10 cellular contexts compared by ENCODE assay signal in the genomic region with DNA sequence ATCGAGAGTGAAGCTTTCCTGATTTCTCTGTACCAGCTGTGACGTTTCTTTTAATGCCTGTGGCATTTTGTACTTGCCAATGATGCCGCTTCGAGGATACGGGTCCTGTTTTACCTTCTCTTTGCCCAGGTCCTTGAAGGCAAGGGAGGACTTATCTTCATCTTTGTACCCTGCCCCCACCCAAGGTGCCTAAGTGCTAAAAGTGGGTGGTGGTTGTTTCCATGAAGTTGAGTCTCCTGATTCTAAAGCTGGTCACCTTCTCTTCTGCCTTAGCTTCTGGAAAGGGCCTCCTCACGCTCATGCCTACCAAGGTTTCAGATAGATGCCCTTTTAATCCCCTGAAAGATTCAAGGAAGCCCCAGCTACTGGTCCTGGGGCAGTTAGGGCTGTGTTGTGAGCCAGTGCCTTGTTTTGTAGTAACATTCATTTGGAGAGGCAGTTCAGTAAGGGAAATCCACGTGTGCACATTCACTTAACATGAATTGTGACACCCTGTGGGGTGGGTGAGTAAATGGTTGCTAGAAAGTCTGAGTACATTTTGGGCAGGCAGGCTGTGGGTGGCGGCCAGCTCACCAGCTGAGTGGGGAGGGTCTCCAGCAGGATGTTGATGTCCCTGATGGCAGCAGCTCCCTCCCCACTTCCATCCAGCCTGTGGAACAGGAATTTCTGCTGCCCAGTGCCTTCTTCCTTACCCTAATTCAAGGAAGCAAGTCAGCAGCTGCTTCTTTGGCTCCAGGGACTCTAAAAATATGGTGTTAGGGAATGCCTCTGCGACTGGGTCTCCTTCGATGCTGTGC. TPM values are rescaled to one million over a fixed set of nuclear protein-coding genes. Genes with fewer than 3 reads are reported as not detected.
DNase-seq lines count a peak whose midpoint lies in the region; ATAC-seq and TF ChIP-seq lines count a peak whose summit lies in the region.
"Had no signal": no experiment of that assay in that cellular context is flagged by ENCODE, and none has a peak within 500 bp of the region (broad histone marks: within the 10 kb centered on the region; RNA-seq: fewer than 3 reads in every experiment).

No MANE protein-coding gene starts in this region.

- no peak for TF ChIP-seq EP300 in gastroesophageal sphincter (IDR thresholded peaks at IDR 0.05)

- H3K4me3 ChIP-seq in GM23248, result no peak overlapping the region
- H3K4me3 ChIP-seq in gastroesophageal sphincter, result peak overlapping the region in 1 of 2 donors; percentile 1
- no peak overlapping the region for H3K4me3 ChIP-seq in brain microvascular endothelial cell (ENCODE audit: low read depth, low read length)

- H3K4me3 Mint-ChIP-seq in stimulated activated effector memory CD8-positive, alpha-beta T cell treated with anti-CD3 and anti-CD28 coated beads, Interleukin-12 subunit alpha, Interleukin-12 subunit beta, amount 100 ng/mL, for 72 hours, result peak overlapping the region; percentile 76

- no peaks in the 10 kb centered on the region; the same call in 1 of the 2 replicates for H4K20me1 ChIP-seq in GM23248 (ENCODE audit: insufficient read depth)

- peaks cover 85% of the 10 kb centered on the region for H3K4me1 Mint-ChIP-seq in stimulated activated effector memory CD8-positive, alpha-beta T cell treated with anti-CD3 and anti-CD28 coated beads, Interleukin-12 subunit alpha, Interleukin-12 subunit beta, amount 100 ng/mL, for 72 hours

- H3K9me3 Mint-ChIP-seq in stimulated activated effector memory CD8-positive, alpha-beta T cell treated with anti-CD3 and anti-CD28 coated beads, Interleukin-12 subunit alpha, Interleukin-12 subunit beta, amount 100 ng/mL, for 72 hours, result no peaks in the 10 kb centered on the region

- peak overlapping the region; percentile 41 for H3K9ac ChIP-seq in GM23248

- DNase-seq in GM23248 (peak; percentile 76), DMS53 (lab: John Stamatoyannopoulos, UW) (no peak), anterior cingulate cortex (lab: John Stamatoyannopoulos, UW) (no peak), brain microvascular endothelial cell (no peak)
- DNase-seq in activated CD8-positive, alpha-beta memory T cell treated with anti-CD3 and anti-CD28 coated beads, Interleukin-2, amount 50 U/mL, for 48 hours, result peak; percentile 71
- no peak for DNase-seq in stimulated activated effector memory CD8-positive, alpha-beta T cell treated with anti-CD3 and anti-CD28 coated beads, Interleukin-12 subunit alpha, Interleukin-12 subunit beta, amount 100 ng/mL, for 72 hours (ENCODE audit: low spot score in 2 of 2)
- DNase-seq: hippocampal formation, NCI-H1092 treated with DMSO at 0.1 percent for 48 hours had no signal

- ATAC-seq in gastroesophageal sphincter (no peak), HG03135 (IDR thresholded peaks at IDR 0.05; ENCODE audit: unreplicated experiment) (no peak)
- peak; percentile 41 for ATAC-seq in stimulated activated effector memory CD8-positive, alpha-beta T cell treated with anti-CD3 and anti-CD28 coated beads, Interleukin-12 subunit alpha, Interleukin-12 subunit beta, amount 100 ng/mL, for 72 hours

- no peak for TF ChIP-seq CTCF in gastroesophageal sphincter (IDR thresholded peaks at IDR 0.05)
- no peak for TF ChIP-seq CTCF in brain microvascular endothelial cell (IDR thresholded peaks at IDR 0.05; ENCODE audit: low read depth, low read length, missing control alignments)

- H3K36me3 Mint-ChIP-seq in stimulated activated effector memory CD8-positive, alpha-beta T cell treated with anti-CD3 and anti-CD28 coated beads, Interleukin-12 subunit alpha, Interleukin-12 subunit beta, amount 100 ng/mL, for 72 hours, result peaks cover 100% of the 10 kb centered on the region

- H3K4me1 ChIP-seq in GM23248 (ENCODE audit: insufficient read depth) (peaks cover 60% of the 10 kb centered on the region), gastroesophageal sphincter (peaks cover 9 to 97% (median 38%) of the 10 kb centered on the region in 3 donors)

- H3K9me2 ChIP-seq in GM23248 (ENCODE audit: insufficient read depth), result no peaks in the 10 kb centered on the region

- 60 to 64% methylated on average over 10 of the region's 10 CpGs for WGBS in GM23248 (ENCODE audit: low coverage in 1 of 2, low lambda C conversion rate in 2 of 2, missing lambda C conversion rate in 2 of 2), 2 experiments
- 57 to 64% methylated on average over 3 to 5 of the region's 10 CpGs for WGBS in gastroesophageal sphincter (ENCODE audit: low coverage in 1 of 2), 2 donors

- H3K36me3 ChIP-seq in GM23248 (ENCODE audit: low read depth) (peaks cover 23% of the 10 kb centered on the region), gastroesophageal sphincter (peaks cover 0 to 44% of the 10 kb centered on the region in 2 donors), brain microvascular endothelial cell (replicated peaks) (no peaks in the 10 kb centered on the region)

- TF ChIP-seq POLR2A in gastroesophageal sphincter (IDR thresholded peaks at IDR 0.05), result no peak

- H3K27me3 ChIP-seq in GM23248 (replicated peaks; ENCODE audit: insufficient read depth) (no peaks in the 10 kb centered on the region), gastroesophageal sphincter (no peaks in the 10 kb centered on the region), brain microvascular endothelial cell (replicated peaks) (no peaks in the 10 kb centered on the region)

- peaks cover 95% of the 10 kb centered on the region for H3K79me2 ChIP-seq in GM23248 (ENCODE audit: insufficient read depth)

- H3F3A ChIP-seq in GM23248 (ENCODE audit: insufficient read depth), result peaks cover 71% of the 10 kb centered on the region

- peak overlapping the region; percentile 79 for H3K27ac Mint-ChIP-seq in stimulated activated effector memory CD8-positive, alpha-beta T cell treated with anti-CD3 and anti-CD28 coated beads, Interleukin-12 subunit alpha, Interleukin-12 subunit beta, amount 100 ng/mL, for 72 hours

- H2AFZ ChIP-seq in GM23248, result no peak overlapping the region

- in situ Hi-C loops in GM23248 (cut with MboI), result no loop called here
- in situ Hi-C loops in brain microvascular endothelial cell (cut with HindIII; ENCODE audit: low pct_ligation_motif_present, low sequenced_read_pairs), result no loop called here

- no peaks in the 10 kb centered on the region for H3K9me3 ChIP-seq in GM23248 (ENCODE audit: low read depth)
- no peaks in the 10 kb centered on the region for H3K9me3 ChIP-seq in gastroesophageal sphincter

- peak overlapping the region; percentile 16 for H3K4me2 ChIP-seq in GM23248 (ENCODE audit: unreplicated experiment)

- H3K27ac ChIP-seq in GM23248 (peak overlapping the region; percentile 71), gastroesophageal sphincter (peak overlapping the region; percentile 1 to 94 (median 88)), brain microvascular endothelial cell (no peak overlapping the region)

RNA-seq across cellular contexts. Expression of a gene that starts 6.2 kb away (rescaled TPM):
- total RNA-seq in GM23248 (2014; rRNA removed; shearing (Covaris generic)), result 189 and 285 TPM in 2 replicates
- 155 and 162 TPM in 2 replicates for polyA plus RNA-seq in GM23248 (2016; fragmentation: Nextera tagmentation; extraction: Ambion mirVana)
- 100 to 1,000 TPM in 3 of 4 donors, 10 to 100 TPM in 1; 62.3 to 509 (median 348) TPM for total RNA-seq in gastroesophageal sphincter

Comparison
In these comparisons a context has a peak if more than half of its experiments do, and no peak if none do; other contexts are left out.
1. DNase-seq: peak in GM23248 (single experiment) and activated CD8-positive, alpha-beta memory T cell treated with anti-CD3 and anti-CD28 coated beads, Interleukin-2, amount 50 U/mL, for 48 hours (single experiment); none in stimulated activated effector memory CD8-positive, alpha-beta T cell treated with anti-CD3 and anti-CD28 coated beads, Interleukin-12 subunit alpha, Interleukin-12 subunit beta, amount 100 ng/mL, for 72 hours (0 of 2), DMS53 (single experiment), anterior cingulate cortex (0 of 58) and brain microvascular endothelial cell (single experiment).